Comparison of ENCODE assay signal across 33 cellular contexts in genomic region chr2:176963888-176964287, GRCh38.
"Had no signal": no experiment of that assay in that cellular context is flagged by ENCODE, and none has a peak within 500 bp of the region (broad histone marks: within the 10 kb centered on the region; RNA-seq: fewer than 3 reads in every experiment).

No MANE protein-coding gene starts in this region.

- DNase-seq: activated B cell treated with CpG ODN at 0.5 μM for 24 hours; activated CD4-positive, alpha-beta memory T cell treated with anti-CD3 and anti-CD28 coated beads for 36 hours; activated CD4-positive, alpha-beta T cell treated with anti-CD3 and anti-CD28 coated beads for 4 hours; activated CD4-positive, alpha-beta T cell treated with anti-CD3 and anti-CD28 coated beads, Interleukin-2, amount 10 ng/mL, durations not matched to agents 24 days and 14 days; activated CD4-positive, alpha-beta T cell treated with anti-CD3 and anti-CD28 coated beads, Interleukin-2, amount 50 U/mL, for 1 hour; activated CD4-positive, alpha-beta T cell treated with anti-CD3 and anti-CD28 coated beads, Interleukin-2, amount 50 U/mL, for 4 hours; activated CD4-positive, CD25-positive, alpha-beta regulatory T cell treated with anti-CD3 and anti-CD28 coated beads, Interleukin-2, amount 50 U/mL, for 72 hours; activated CD8-positive, alpha-beta memory T cell treated with anti-CD3 and anti-CD28 coated beads, Interleukin-2, amount 50 U/mL, for 4 hours; activated CD8-positive, alpha-beta T cell treated with anti-CD3 and anti-CD28 coated beads for 36 hours; activated effector memory CD4-positive, alpha-beta T cell treated with anti-CD3 and anti-CD28 coated beads, Interleukin-2, amount 50 U/mL, for 16 hours; activated gamma-delta T cell treated with Interleukin-2 at 50 U/mL for 16 hours; activated naive CD4-positive, alpha-beta T cell; activated naive CD4-positive, alpha-beta T cell treated with anti-CD3 and anti-CD28 coated beads for 36 hours; activated naive CD4-positive, alpha-beta T cell treated with anti-CD3 and anti-CD28 coated beads, Interleukin-2, amount 50 U/mL, for 16 hours; activated naive CD8-positive, alpha-beta T cell treated with anti-CD3 and anti-CD28 coated beads for 36 hours; activated T-cell treated with anti-CD3 and anti-CD28 coated beads for 4 hours; activated T-cell treated with anti-CD3 and anti-CD28 coated beads, Interleukin-2, amount 50 U/mL, for 1 hour; activated T-cell treated with anti-CD3 and anti-CD28 coated beads, Interleukin-2, amount 50 U/mL, for 4 hours; activated T-cell treated with anti-CD3 and anti-CD28 coated beads, Interleukin-2, amount 50 U/mL, for 72 hours; adrenal gland; amniotic stem cell; aorta; body of pancreas; brain microvascular endothelial cell; central memory CD4-positive, alpha-beta T cell; T-helper 2 cell; T-helper 9 cell had no signal

- H3K4me3 ChIP-seq: adrenal gland, body of pancreas, breast epithelium had no signal

- H3K36me3 ChIP-seq: adrenal gland, brain microvascular endothelial cell, breast epithelium had no signal

- H3K27ac ChIP-seq: adrenal gland, body of pancreas, brain microvascular endothelial cell, breast epithelium, VCaP had no signal

- FAIRE-seq: astrocyte, TTC549 had no signal

- H3K27me3 ChIP-seq: adrenal gland, body of pancreas, brain microvascular endothelial cell, breast epithelium had no signal

- H3K4me1 ChIP-seq: adrenal gland, body of pancreas, breast epithelium had no signal

- ATAC-seq: activated CD8-positive, alpha-beta T cell treated with anti-CD3 and anti-CD28 coated beads for 36 hours; activated naive CD4-positive, alpha-beta T cell treated with anti-CD3 and anti-CD28 coated beads, Interleukin-2, amount 50 U/mL, for 72 hours; activated T-cell treated with anti-CD3 and anti-CD28 coated beads, Interleukin-2, amount 50 U/mL, for 4 hours; activated T-cell treated with anti-CD3 and anti-CD28 coated beads, Interleukin-2, amount 50 U/mL, for 72 hours; activated T-helper 17 cell treated with anti-CD3 and anti-CD28 coated beads, Interleukin-2, amount 50 U/mL, for 72 hours; body of pancreas had no signal

- H3K9me3 ChIP-seq: adrenal gland, body of pancreas, breast epithelium had no signal
